Comparison of ENCODE assay signal across 1 cellular context in the genomic region with DNA sequence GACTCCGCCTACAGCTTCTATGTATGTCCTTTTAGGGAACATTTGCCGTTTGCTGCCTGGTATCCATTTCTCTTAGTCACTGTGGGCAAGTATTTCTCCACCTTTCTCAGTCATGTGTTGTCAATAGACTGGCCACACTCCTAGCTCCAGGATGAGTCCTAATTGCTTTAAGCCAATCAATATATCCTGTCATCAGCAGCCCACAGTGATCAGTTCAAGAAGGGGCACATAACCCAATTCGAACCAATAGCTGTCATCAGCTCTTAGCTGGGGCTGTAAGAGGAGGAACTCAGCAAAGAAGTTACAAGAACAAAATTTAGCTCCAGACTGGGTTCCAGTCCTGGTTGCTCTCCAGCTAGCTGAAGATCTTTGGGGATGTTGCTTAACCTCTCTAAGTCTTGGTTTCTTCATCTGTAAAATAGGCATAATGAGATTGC.
TF ChIP-seq lines count a peak whose summit lies in the region.

No MANE protein-coding gene starts in this region.

TF ChIP-seq in K562, 482 proteins besides CTCF, POLR2A, EP300 and RAD21 (continued from another document and continues in another):
- TF ChIP-seq CEBPG (CRISPR knock-in tag; IDR thresholded peaks at IDR 0.05), result no peak
- TF ChIP-seq CEBPG (tag; conservative IDR thresholded peaks at IDR 0.05 in 1 of 2, IDR thresholded peaks at IDR 0.05 in 1 of 2), result peak; percentile 63 to 77
- TF ChIP-seq SUPT5H (IDR thresholded peaks at IDR 0.05), result no peak
- no peak for TF ChIP-seq CBFA2T3 (IDR thresholded peaks at IDR 0.05)
- TF ChIP-seq, protein P1, sequence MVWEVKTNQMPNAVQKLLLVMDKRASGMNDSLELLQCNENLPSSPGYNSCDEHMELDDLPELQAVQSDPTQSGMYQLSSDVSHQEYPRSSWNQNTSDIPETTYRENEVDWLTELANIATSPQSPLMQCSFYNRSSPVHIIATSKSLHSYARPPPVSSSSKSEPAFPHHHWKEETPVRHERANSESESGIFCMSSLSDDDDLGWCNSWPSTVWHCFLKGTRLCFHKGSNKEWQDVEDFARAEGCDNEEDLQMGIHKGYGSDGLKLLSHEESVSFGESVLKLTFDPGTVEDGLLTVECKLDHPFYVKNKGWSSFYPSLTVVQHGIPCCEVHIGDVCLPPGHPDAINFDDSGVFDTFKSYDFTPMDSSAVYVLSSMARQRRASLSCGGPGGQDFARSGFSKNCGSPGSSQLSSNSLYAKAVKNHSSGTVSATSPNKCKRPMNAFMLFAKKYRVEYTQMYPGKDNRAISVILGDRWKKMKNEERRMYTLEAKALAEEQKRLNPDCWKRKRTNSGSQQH (CRISPR knock-in tag; IDR thresholded peaks at IDR 0.05), result no peak
- TF ChIP-seq, protein P2, sequence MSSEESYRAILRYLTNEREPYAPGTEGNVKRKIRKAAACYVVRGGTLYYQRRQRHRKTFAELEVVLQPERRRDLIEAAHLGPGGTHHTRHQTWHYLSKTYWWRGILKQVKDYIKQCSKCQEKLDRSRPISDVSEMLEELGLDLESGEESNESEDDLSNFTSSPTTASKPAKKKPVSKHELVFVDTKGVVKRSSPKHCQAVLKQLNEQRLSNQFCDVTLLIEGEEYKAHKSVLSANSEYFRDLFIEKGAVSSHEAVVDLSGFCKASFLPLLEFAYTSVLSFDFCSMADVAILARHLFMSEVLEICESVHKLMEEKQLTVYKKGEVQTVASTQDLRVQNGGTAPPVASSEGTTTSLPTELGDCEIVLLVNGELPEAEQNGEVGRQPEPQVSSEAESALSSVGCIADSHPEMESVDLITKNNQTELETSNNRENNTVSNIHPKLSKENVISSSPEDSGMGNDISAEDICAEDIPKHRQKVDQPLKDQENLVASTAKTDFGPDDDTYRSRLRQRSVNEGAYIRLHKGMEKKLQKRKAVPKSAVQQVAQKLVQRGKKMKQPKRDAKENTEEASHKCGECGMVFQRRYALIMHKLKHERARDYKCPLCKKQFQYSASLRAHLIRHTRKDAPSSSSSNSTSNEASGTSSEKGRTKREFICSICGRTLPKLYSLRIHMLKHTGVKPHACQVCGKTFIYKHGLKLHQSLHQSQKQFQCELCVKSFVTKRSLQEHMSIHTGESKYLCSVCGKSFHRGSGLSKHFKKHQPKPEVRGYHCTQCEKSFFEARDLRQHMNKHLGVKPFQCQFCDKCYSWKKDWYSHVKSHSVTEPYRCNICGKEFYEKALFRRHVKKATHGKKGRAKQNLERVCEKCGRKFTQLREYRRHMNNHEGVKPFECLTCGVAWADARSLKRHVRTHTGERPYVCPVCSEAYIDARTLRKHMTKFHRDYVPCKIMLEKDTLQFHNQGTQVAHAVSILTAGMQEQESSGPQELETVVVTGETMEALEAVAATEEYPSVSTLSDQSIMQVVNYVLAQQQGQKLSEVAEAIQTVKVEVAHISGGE (CRISPR knock-in tag; IDR thresholded peaks at IDR 0.05), result peak in 1 of 3 experiments; percentile 50; a peak in 1 of 6 replicates
- peak; percentile 54; the same call in 1 of the 2 replicates for TF ChIP-seq BACH1 (tag; IDR thresholded peaks at IDR 0.05)
- TF ChIP-seq ZZZ3 (IDR thresholded peaks at IDR 0.05), result no peak
- TF ChIP-seq, protein P3, sequence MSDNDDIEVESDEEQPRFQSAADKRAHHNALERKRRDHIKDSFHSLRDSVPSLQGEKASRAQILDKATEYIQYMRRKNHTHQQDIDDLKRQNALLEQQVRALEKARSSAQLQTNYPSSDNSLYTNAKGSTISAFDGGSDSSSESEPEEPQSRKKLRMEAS (CRISPR knock-in tag; IDR thresholded peaks at IDR 0.05), result no peak
- TF ChIP-seq, protein P4, sequence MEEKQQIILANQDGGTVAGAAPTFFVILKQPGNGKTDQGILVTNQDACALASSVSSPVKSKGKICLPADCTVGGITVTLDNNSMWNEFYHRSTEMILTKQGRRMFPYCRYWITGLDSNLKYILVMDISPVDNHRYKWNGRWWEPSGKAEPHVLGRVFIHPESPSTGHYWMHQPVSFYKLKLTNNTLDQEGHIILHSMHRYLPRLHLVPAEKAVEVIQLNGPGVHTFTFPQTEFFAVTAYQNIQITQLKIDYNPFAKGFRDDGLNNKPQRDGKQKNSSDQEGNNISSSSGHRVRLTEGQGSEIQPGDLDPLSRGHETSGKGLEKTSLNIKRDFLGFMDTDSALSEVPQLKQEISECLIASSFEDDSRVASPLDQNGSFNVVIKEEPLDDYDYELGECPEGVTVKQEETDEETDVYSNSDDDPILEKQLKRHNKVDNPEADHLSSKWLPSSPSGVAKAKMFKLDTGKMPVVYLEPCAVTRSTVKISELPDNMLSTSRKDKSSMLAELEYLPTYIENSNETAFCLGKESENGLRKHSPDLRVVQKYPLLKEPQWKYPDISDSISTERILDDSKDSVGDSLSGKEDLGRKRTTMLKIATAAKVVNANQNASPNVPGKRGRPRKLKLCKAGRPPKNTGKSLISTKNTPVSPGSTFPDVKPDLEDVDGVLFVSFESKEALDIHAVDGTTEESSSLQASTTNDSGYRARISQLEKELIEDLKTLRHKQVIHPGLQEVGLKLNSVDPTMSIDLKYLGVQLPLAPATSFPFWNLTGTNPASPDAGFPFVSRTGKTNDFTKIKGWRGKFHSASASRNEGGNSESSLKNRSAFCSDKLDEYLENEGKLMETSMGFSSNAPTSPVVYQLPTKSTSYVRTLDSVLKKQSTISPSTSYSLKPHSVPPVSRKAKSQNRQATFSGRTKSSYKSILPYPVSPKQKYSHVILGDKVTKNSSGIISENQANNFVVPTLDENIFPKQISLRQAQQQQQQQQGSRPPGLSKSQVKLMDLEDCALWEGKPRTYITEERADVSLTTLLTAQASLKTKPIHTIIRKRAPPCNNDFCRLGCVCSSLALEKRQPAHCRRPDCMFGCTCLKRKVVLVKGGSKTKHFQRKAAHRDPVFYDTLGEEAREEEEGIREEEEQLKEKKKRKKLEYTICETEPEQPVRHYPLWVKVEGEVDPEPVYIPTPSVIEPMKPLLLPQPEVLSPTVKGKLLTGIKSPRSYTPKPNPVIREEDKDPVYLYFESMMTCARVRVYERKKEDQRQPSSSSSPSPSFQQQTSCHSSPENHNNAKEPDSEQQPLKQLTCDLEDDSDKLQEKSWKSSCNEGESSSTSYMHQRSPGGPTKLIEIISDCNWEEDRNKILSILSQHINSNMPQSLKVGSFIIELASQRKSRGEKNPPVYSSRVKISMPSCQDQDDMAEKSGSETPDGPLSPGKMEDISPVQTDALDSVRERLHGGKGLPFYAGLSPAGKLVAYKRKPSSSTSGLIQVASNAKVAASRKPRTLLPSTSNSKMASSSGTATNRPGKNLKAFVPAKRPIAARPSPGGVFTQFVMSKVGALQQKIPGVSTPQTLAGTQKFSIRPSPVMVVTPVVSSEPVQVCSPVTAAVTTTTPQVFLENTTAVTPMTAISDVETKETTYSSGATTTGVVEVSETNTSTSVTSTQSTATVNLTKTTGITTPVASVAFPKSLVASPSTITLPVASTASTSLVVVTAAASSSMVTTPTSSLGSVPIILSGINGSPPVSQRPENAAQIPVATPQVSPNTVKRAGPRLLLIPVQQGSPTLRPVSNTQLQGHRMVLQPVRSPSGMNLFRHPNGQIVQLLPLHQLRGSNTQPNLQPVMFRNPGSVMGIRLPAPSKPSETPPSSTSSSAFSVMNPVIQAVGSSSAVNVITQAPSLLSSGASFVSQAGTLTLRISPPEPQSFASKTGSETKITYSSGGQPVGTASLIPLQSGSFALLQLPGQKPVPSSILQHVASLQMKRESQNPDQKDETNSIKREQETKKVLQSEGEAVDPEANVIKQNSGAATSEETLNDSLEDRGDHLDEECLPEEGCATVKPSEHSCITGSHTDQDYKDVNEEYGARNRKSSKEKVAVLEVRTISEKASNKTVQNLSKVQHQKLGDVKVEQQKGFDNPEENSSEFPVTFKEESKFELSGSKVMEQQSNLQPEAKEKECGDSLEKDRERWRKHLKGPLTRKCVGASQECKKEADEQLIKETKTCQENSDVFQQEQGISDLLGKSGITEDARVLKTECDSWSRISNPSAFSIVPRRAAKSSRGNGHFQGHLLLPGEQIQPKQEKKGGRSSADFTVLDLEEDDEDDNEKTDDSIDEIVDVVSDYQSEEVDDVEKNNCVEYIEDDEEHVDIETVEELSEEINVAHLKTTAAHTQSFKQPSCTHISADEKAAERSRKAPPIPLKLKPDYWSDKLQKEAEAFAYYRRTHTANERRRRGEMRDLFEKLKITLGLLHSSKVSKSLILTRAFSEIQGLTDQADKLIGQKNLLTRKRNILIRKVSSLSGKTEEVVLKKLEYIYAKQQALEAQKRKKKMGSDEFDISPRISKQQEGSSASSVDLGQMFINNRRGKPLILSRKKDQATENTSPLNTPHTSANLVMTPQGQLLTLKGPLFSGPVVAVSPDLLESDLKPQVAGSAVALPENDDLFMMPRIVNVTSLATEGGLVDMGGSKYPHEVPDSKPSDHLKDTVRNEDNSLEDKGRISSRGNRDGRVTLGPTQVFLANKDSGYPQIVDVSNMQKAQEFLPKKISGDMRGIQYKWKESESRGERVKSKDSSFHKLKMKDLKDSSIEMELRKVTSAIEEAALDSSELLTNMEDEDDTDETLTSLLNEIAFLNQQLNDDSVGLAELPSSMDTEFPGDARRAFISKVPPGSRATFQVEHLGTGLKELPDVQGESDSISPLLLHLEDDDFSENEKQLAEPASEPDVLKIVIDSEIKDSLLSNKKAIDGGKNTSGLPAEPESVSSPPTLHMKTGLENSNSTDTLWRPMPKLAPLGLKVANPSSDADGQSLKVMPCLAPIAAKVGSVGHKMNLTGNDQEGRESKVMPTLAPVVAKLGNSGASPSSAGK (IDR thresholded peaks at IDR 0.05), result no peak
- TF ChIP-seq TAL1 (IDR thresholded peaks at IDR 0.05), result no peak
- TF ChIP-seq SLC30A9 (CRISPR knock-in tag; IDR thresholded peaks at IDR 0.05), result no peak
- no peak for TF ChIP-seq GTF2E2 (tag; IDR thresholded peaks at IDR 0.05)
- TF ChIP-seq, protein P5, sequence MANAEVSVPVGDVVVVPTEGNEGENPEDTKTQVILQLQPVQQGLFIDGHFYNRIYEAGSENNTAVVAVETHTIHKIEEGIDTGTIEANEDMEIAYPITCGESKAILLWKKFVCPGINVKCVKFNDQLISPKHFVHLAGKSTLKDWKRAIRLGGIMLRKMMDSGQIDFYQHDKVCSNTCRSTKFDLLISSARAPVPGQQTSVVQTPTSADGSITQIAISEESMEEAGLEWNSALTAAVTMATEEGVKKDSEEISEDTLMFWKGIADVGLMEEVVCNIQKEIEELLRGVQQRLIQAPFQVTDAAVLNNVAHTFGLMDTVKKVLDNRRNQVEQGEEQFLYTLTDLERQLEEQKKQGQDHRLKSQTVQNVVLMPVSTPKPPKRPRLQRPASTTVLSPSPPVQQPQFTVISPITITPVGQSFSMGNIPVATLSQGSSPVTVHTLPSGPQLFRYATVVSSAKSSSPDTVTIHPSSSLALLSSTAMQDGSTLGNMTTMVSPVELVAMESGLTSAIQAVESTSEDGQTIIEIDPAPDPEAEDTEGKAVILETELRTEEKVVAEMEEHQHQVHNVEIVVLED (CRISPR knock-in tag; IDR thresholded peaks at IDR 0.05), result 0 out of 2 replicates have a peak, but pooled peaks have one; percentile 35
- no peak for TF ChIP-seq ZKSCAN8 (CRISPR knock-in tag; IDR thresholded peaks at IDR 0.05)
- no peak for TF ChIP-seq KLF13 (tag; IDR thresholded peaks at IDR 0.05; ENCODE audit: borderline replicate concordance, low read depth)
- TF ChIP-seq POU5F1 (IDR thresholded peaks at IDR 0.05; ENCODE audit: borderline replicate concordance, low read depth, low read length, partially characterized antibody), result no peak
- no peak for TF ChIP-seq SETDB1 (IDR thresholded peaks at IDR 0.05; ENCODE audit: low read length)
- TF ChIP-seq ZFPM2 (CRISPR knock-in tag; IDR thresholded peaks at IDR 0.05), result no peak
- TF ChIP-seq, protein P6, sequence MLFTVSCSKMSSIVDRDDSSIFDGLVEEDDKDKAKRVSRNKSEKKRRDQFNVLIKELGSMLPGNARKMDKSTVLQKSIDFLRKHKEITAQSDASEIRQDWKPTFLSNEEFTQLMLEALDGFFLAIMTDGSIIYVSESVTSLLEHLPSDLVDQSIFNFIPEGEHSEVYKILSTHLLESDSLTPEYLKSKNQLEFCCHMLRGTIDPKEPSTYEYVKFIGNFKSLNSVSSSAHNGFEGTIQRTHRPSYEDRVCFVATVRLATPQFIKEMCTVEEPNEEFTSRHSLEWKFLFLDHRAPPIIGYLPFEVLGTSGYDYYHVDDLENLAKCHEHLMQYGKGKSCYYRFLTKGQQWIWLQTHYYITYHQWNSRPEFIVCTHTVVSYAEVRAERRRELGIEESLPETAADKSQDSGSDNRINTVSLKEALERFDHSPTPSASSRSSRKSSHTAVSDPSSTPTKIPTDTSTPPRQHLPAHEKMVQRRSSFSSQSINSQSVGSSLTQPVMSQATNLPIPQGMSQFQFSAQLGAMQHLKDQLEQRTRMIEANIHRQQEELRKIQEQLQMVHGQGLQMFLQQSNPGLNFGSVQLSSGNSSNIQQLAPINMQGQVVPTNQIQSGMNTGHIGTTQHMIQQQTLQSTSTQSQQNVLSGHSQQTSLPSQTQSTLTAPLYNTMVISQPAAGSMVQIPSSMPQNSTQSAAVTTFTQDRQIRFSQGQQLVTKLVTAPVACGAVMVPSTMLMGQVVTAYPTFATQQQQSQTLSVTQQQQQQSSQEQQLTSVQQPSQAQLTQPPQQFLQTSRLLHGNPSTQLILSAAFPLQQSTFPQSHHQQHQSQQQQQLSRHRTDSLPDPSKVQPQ (CRISPR knock-in tag; IDR thresholded peaks at IDR 0.05; ENCODE audit: borderline replicate concordance), result no peak
- TF ChIP-seq, protein P7, sequence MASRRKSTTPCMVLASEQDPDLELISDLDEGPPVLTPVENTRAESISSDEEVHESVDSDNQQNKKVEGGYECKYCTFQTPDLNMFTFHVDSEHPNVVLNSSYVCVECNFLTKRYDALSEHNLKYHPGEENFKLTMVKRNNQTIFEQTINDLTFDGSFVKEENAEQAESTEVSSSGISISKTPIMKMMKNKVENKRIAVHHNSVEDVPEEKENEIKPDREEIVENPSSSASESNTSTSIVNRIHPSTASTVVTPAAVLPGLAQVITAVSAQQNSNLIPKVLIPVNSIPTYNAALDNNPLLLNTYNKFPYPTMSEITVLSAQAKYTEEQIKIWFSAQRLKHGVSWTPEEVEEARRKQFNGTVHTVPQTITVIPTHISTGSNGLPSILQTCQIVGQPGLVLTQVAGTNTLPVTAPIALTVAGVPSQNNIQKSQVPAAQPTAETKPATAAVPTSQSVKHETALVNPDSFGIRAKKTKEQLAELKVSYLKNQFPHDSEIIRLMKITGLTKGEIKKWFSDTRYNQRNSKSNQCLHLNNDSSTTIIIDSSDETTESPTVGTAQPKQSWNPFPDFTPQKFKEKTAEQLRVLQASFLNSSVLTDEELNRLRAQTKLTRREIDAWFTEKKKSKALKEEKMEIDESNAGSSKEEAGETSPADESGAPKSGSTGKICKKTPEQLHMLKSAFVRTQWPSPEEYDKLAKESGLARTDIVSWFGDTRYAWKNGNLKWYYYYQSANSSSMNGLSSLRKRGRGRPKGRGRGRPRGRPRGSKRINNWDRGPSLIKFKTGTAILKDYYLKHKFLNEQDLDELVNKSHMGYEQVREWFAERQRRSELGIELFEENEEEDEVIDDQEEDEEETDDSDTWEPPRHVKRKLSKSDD (conservative IDR thresholded peaks at IDR 0.05; ENCODE audit: low read length), result no peak
- TF ChIP-seq SMARCA5 (IDR thresholded peaks at IDR 0.05), result no peak
- no peak for TF ChIP-seq PHF20 (IDR thresholded peaks at IDR 0.05; ENCODE audit: partially characterized antibody)
- TF ChIP-seq, protein P8, sequence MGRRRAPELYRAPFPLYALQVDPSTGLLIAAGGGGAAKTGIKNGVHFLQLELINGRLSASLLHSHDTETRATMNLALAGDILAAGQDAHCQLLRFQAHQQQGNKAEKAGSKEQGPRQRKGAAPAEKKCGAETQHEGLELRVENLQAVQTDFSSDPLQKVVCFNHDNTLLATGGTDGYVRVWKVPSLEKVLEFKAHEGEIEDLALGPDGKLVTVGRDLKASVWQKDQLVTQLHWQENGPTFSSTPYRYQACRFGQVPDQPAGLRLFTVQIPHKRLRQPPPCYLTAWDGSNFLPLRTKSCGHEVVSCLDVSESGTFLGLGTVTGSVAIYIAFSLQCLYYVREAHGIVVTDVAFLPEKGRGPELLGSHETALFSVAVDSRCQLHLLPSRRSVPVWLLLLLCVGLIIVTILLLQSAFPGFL (CRISPR knock-in tag; IDR thresholded peaks at IDR 0.05), result no peak
